10 cellular contexts compared by ENCODE assay signal in genomic region chr14:69059658-69060648, GRCh38.
DNase-seq lines count a peak whose midpoint lies in the region; ATAC-seq and TF ChIP-seq lines count a peak whose summit lies in the region.
"Had no signal": no experiment of that assay in that cellular context is flagged by ENCODE, and none has a peak within 500 bp of the region (broad histone marks: within the 10 kb centered on the region; RNA-seq: fewer than 3 reads in every experiment).

No MANE protein-coding gene starts in this region.

- H4K5ac ChIP-seq in mesendoderm (ENCODE audit: low read length), result no peak overlapping the region

- WGBS in mesendoderm (ENCODE audit: extremely low coverage, insufficient coverage, low lambda C conversion rate), result no CpG with 5 or more reads among the region's 8 CpGs

- no peak overlapping the region for H3K18ac ChIP-seq in mesendoderm (ENCODE audit: low read length)

- no peaks in the 10 kb centered on the region for H3K79me1 ChIP-seq in mesendoderm (ENCODE audit: low read length)

- H3K27me3 ChIP-seq in mesendoderm (ENCODE audit: insufficient read depth, low read length, poor library complexity), result no peaks in the 10 kb centered on the region

- no peak for TF ChIP-seq CTCF in coronary artery (IDR thresholded peaks at IDR 0.05)

- no peak overlapping the region for H3K4ac ChIP-seq in mesendoderm (ENCODE audit: low read depth, low read length)

- peaks cover 2% of the 10 kb centered on the region for H3K36me3 ChIP-seq in mesendoderm (ENCODE audit: control insufficient read depth, insufficient read depth, low read length)

- H4K8ac ChIP-seq in mesendoderm (ENCODE audit: low read depth, low read length), result no peak overlapping the region

- no peak overlapping the region for H3K4me3 ChIP-seq in coronary artery
- no peak overlapping the region for H3K4me3 ChIP-seq in mesendoderm (ENCODE audit: low read length)

- no peak overlapping the region for H3K23ac ChIP-seq in mesendoderm (ENCODE audit: low read length)

- no peak overlapping the region for H3K4me3 Mint-ChIP-seq in stimulated activated naive CD8-positive, alpha-beta T cell treated with anti-CD3 and anti-CD28 coated beads, Interleukin-15, amount 100 ng/mL, for 72 hours

- H3K27me3 Mint-ChIP-seq in stimulated activated naive CD8-positive, alpha-beta T cell treated with anti-CD3 and anti-CD28 coated beads, Interleukin-15, amount 100 ng/mL, for 72 hours, result no peaks in the 10 kb centered on the region

- no peak overlapping the region for H3K56ac ChIP-seq in mesendoderm (ENCODE audit: low read length)

- H3K9ac ChIP-seq in mesendoderm (ENCODE audit: low read length), result no peak overlapping the region

- no peak overlapping the region for H2BK15ac ChIP-seq in mesendoderm (replicated peaks; ENCODE audit: low read depth)

- no peaks in the 10 kb centered on the region for H3K79me2 ChIP-seq in mesendoderm (ENCODE audit: control insufficient read depth, insufficient read depth, low read length)

- H3K4me2 ChIP-seq in mesendoderm (ENCODE audit: low read length), result no peak overlapping the region

- H3K4me1 Mint-ChIP-seq in stimulated activated naive CD8-positive, alpha-beta T cell treated with anti-CD3 and anti-CD28 coated beads, Interleukin-15, amount 100 ng/mL, for 72 hours, result peaks cover 46% of the 10 kb centered on the region

- intact Hi-C loops in Right ventricle myocardium inferior (cut with DNase I), result no loop called here
- intact Hi-C loops in cardiac septum (cut with DNase I), result no loop called here

- ATAC-seq in Right ventricle myocardium inferior (peak; percentile 85), HG02852 (IDR thresholded peaks at IDR 0.05; ENCODE audit: unreplicated experiment) (no peak)
- ATAC-seq in stimulated activated naive CD8-positive, alpha-beta T cell treated with anti-CD3 and anti-CD28 coated beads, Interleukin-15, amount 100 ng/mL, for 72 hours, result no peak

- H3K9me3 Mint-ChIP-seq in stimulated activated naive CD8-positive, alpha-beta T cell treated with anti-CD3 and anti-CD28 coated beads, Interleukin-15, amount 100 ng/mL, for 72 hours, result no peaks in the 10 kb centered on the region

- no peak overlapping the region for H2BK5ac ChIP-seq in mesendoderm (ENCODE audit: low read length)

- no peak overlapping the region for H2AK5ac ChIP-seq in mesendoderm (ENCODE audit: low read length)

- H3K27ac ChIP-seq in coronary artery (peak overlapping the region; percentile 32 to 72), mesendoderm (ENCODE audit: low read depth, low read length) (no peak overlapping the region)

- H3K4me1 ChIP-seq in mesendoderm (ENCODE audit: control insufficient read depth, low read depth, low read length), result no peaks in the 10 kb centered on the region

- no peak for DNase-seq in Right ventricle myocardium inferior (ENCODE audit: missing footprints)
- no peak for DNase-seq in cardiac septum (ENCODE audit: low spot score)
- peak; percentile 84 for DNase-seq in coronary artery (ENCODE audit: low spot score)
- peak; percentile 56 for DNase-seq in mesendoderm
- no peak for DNase-seq in GF-D8 (lab: John Stamatoyannopoulos, UW)
- no peak for DNase-seq in activated naive CD4-positive, alpha-beta T cell treated with anti-CD3 and anti-CD28 coated beads, Interleukin-2, amount 50 U/mL, for 16 hours
- no peak for DNase-seq in stimulated activated naive CD8-positive, alpha-beta T cell treated with anti-CD3 and anti-CD28 coated beads, Interleukin-15, amount 100 ng/mL, for 72 hours
- DNase-seq: glutamatergic neuron, NCI-H526 had no signal

- H2BK120ac ChIP-seq in mesendoderm (ENCODE audit: low read depth, low read length), result no peak overlapping the region

- peak overlapping the region in 1 of 2 donors; percentile 3 for H3K27ac Mint-ChIP-seq in stimulated activated naive CD8-positive, alpha-beta T cell treated with anti-CD3 and anti-CD28 coated beads, Interleukin-15, amount 100 ng/mL, for 72 hours

Comparison
In these comparisons a context has a peak if more than half of its experiments do, and no peak if none do; other contexts are left out.
1. DNase-seq: peak in coronary artery (single experiment) and mesendoderm (single experiment); none in Right ventricle myocardium inferior (single experiment), cardiac septum (single experiment), GF-D8 (single experiment), activated naive CD4-positive, alpha-beta T cell treated with anti-CD3 and anti-CD28 coated beads, Interleukin-2, amount 50 U/mL, for 16 hours (single experiment) and stimulated activated naive CD8-positive, alpha-beta T cell treated with anti-CD3 and anti-CD28 coated beads, Interleukin-15, amount 100 ng/mL, for 72 hours (0 of 2).